In genomic region chr6:111713196-111713705, GRCh38 we compare ENCODE assay signal across 18 cellular contexts.
DNase-seq lines count a peak whose midpoint lies in the region; FAIRE-seq lines count a peak whose summit lies in the region.
"Had no signal": no experiment of that assay in that cellular context is flagged by ENCODE, and none has a peak within 500 bp of the region (broad histone marks: within the 10 kb centered on the region; RNA-seq: fewer than 3 reads in every experiment).

No MANE protein-coding gene starts in this region.

- POLR2A ChIA-PET in activated CD4-positive, alpha-beta memory T cell treated with anti-CD3 and anti-CD28 coated beads, Interleukin-2, amount 10 ng/mL, durations not matched to agents 7 days and 5 days (lab: Charles Lee) = no interaction called here

- H3K27ac Mint-ChIP-seq in activated T-cell treated with anti-CD3 and anti-CD28 coated beads, Interleukin-2, amount 50 U/mL, for 24 hours = peak overlapping the region; percentile 94
- peak overlapping the region; percentile 96 for H3K27ac Mint-ChIP-seq in activated CD4-positive, alpha-beta memory T cell treated with anti-CD3 and anti-CD28 coated beads, Interleukin-2, amount 10 ng/mL, durations not matched to agents 7 days and 5 days

- DNase-seq in activated T-cell treated with anti-CD3 and anti-CD28 coated beads, Interleukin-2, amount 50 U/mL, for 24 hours = no peak
- no peak for DNase-seq in activated T-cell treated with anti-CD3 and anti-CD28 coated beads for 4 hours
- no peak for DNase-seq in activated CD4-positive, alpha-beta memory T cell treated with anti-CD3 and anti-CD28 coated beads, Interleukin-2, amount 10 ng/mL, durations not matched to agents 7 days and 5 days
- DNase-seq in kidney glomerular epithelial cell (lab: John Stamatoyannopoulos, UW) = peak; percentile 20
- peak in 1 of 49 donors; percentile 17 for DNase-seq in substantia nigra (lab: John Stamatoyannopoulos, UW)
- no peak for DNase-seq in A172 (ENCODE audit: low spot score)
- no peak for DNase-seq in AG08395 (ENCODE audit: low spot score)
- DNase-seq in RCC 7860 (ENCODE audit: low spot score) = no peak
- DNase-seq: activated naive CD8-positive, alpha-beta T cell treated with anti-CD3 and anti-CD28 coated beads, Interleukin-2, amount 10 ng/mL, durations not matched to agents 7 days and 5 days; Calu3; effector CD4-positive, alpha-beta T cell; posterior cingulate gyrus; stimulated activated naive CD8-positive, alpha-beta T cell treated with anti-CD3 and anti-CD28 coated beads, Interleukin-15, amount 100 ng/mL, for 72 hours had no signal

- no peaks in the 10 kb centered on the region for H3K9me3 Mint-ChIP-seq in activated T-cell treated with anti-CD3 and anti-CD28 coated beads, Interleukin-2, amount 50 U/mL, for 24 hours
- no peaks in the 10 kb centered on the region for H3K9me3 Mint-ChIP-seq in activated CD4-positive, alpha-beta memory T cell treated with anti-CD3 and anti-CD28 coated beads, Interleukin-2, amount 10 ng/mL, durations not matched to agents 7 days and 5 days
- H3K9me3 Mint-ChIP-seq: activated naive CD8-positive, alpha-beta T cell treated with anti-CD3 and anti-CD28 coated beads, Interleukin-2, amount 10 ng/mL, durations not matched to agents 7 days and 5 days; stimulated activated naive CD8-positive, alpha-beta T cell treated with anti-CD3 and anti-CD28 coated beads, Interleukin-15, amount 100 ng/mL, for 72 hours had no signal

- no peak for FAIRE-seq in RCC 7860 (lab: Jason Lieb, UNC)
- FAIRE-seq: G401.6, GM12878, K562, TTC549 had no signal

- H3K4me3 Mint-ChIP-seq in activated T-cell treated with anti-CD3 and anti-CD28 coated beads, Interleukin-2, amount 50 U/mL, for 24 hours = no peak overlapping the region
- H3K4me3 Mint-ChIP-seq in activated CD4-positive, alpha-beta memory T cell treated with anti-CD3 and anti-CD28 coated beads, Interleukin-2, amount 10 ng/mL, durations not matched to agents 7 days and 5 days = no peak overlapping the region
- H3K4me3 Mint-ChIP-seq: activated naive CD8-positive, alpha-beta T cell treated with anti-CD3 and anti-CD28 coated beads, Interleukin-2, amount 10 ng/mL, durations not matched to agents 7 days and 5 days; stimulated activated naive CD8-positive, alpha-beta T cell treated with anti-CD3 and anti-CD28 coated beads, Interleukin-15, amount 100 ng/mL, for 72 hours had no signal

- CTCF ChIA-PET in activated CD4-positive, alpha-beta memory T cell treated with anti-CD3 and anti-CD28 coated beads, Interleukin-2, amount 10 ng/mL, durations not matched to agents 7 days and 5 days (lab: Charles Lee) = interaction anchor here (1.3 to 2.1 kb wide), 4 partner anchors 40 to 330 kb away, joined by 4 to 7 read pairs (median 4); no protein-coding TSS in a partner anchor

- peak overlapping the region; percentile 10 for H3K27ac ChIP-seq in substantia nigra (ENCODE audit: low read depth, low read length, poor library complexity, severe bottlenecking)
- H3K27ac ChIP-seq: vagina had no signal

- peaks cover 99% of the 10 kb centered on the region for H3K36me3 Mint-ChIP-seq in activated T-cell treated with anti-CD3 and anti-CD28 coated beads, Interleukin-2, amount 50 U/mL, for 24 hours (ENCODE audit: low read depth)
- H3K36me3 Mint-ChIP-seq in activated CD4-positive, alpha-beta memory T cell treated with anti-CD3 and anti-CD28 coated beads, Interleukin-2, amount 10 ng/mL, durations not matched to agents 7 days and 5 days (ENCODE audit: low read depth) = peaks cover 60% of the 10 kb centered on the region

- H3K27me3 Mint-ChIP-seq in activated T-cell treated with anti-CD3 and anti-CD28 coated beads, Interleukin-2, amount 50 U/mL, for 24 hours = no peaks in the 10 kb centered on the region
- H3K27me3 Mint-ChIP-seq in activated CD4-positive, alpha-beta memory T cell treated with anti-CD3 and anti-CD28 coated beads, Interleukin-2, amount 10 ng/mL, durations not matched to agents 7 days and 5 days = no peaks in the 10 kb centered on the region
- H3K27me3 Mint-ChIP-seq: activated naive CD8-positive, alpha-beta T cell treated with anti-CD3 and anti-CD28 coated beads, Interleukin-2, amount 10 ng/mL, durations not matched to agents 7 days and 5 days; stimulated activated naive CD8-positive, alpha-beta T cell treated with anti-CD3 and anti-CD28 coated beads, Interleukin-15, amount 100 ng/mL, for 72 hours had no signal

- peaks cover 88% of the 10 kb centered on the region for H3K4me1 Mint-ChIP-seq in activated T-cell treated with anti-CD3 and anti-CD28 coated beads, Interleukin-2, amount 50 U/mL, for 24 hours (ENCODE audit: low read depth)
- peaks cover 67% of the 10 kb centered on the region for H3K4me1 Mint-ChIP-seq in activated CD4-positive, alpha-beta memory T cell treated with anti-CD3 and anti-CD28 coated beads, Interleukin-2, amount 10 ng/mL, durations not matched to agents 7 days and 5 days
